14 cellular contexts compared by ENCODE assay signal in genomic region chr16:8908779-8909468, GRCh38. TPM values are rescaled to one million over a fixed set of nuclear protein-coding genes. Genes with fewer than 3 reads are reported as not detected.
A peak's percentile ranks its signal among the peaks of the same experiment; 100 is the strongest.
DNase-seq lines count a peak whose midpoint lies in the region; ATAC-seq and TF ChIP-seq lines count a peak whose summit lies in the region.
"Had no signal": no experiment of that assay in that cellular context is flagged by ENCODE, and none has a peak within 500 bp of the region (broad histone marks: within the 10 kb centered on the region; RNA-seq: fewer than 3 reads in every experiment).

No MANE protein-coding gene starts in this region.

- H3K4me3 Mint-ChIP-seq in CD14-positive monocyte (no peak overlapping the region), HFFc6 (no peak overlapping the region)
- no peak overlapping the region for H3K4me3 Mint-ChIP-seq in activated T-helper 17 cell treated with anti-CD3 and anti-CD28 coated beads, Interleukin-2, amount 50 U/mL, for 72 hours
- H3K4me3 Mint-ChIP-seq: T-helper 1 cell treated with Interleukin-12 subunit alpha and Interleukin-12 subunit beta and Interleukin-4 antibody, amounts not matched to agents 30 μg/mL and 1 μg/mL, for 36 hours had no signal

- ATAC-seq in activated T-helper 17 cell treated with anti-CD3 and anti-CD28 coated beads, Interleukin-2, amount 50 U/mL, for 72 hours (replicated peaks): peak; percentile 21
- ATAC-seq in left ventricle myocardium superior (no peak), HG03025 (IDR thresholded peaks at IDR 0.05; ENCODE audit: low FRiP score, unreplicated experiment) (no peak), HG03108 (IDR thresholded peaks at IDR 0.05; ENCODE audit: unreplicated experiment) (no peak)
- ATAC-seq: body of pancreas had no signal

- H3K27ac Mint-ChIP-seq in CD14-positive monocyte (peak overlapping the region; percentile 78 to 87 (median 85)), HFFc6 (peak overlapping the region; percentile 67; the same call in 1 of the 2 replicates)
- peak overlapping the region; percentile 25 for H3K27ac Mint-ChIP-seq in activated T-helper 17 cell treated with anti-CD3 and anti-CD28 coated beads, Interleukin-2, amount 50 U/mL, for 72 hours
- H3K27ac Mint-ChIP-seq: T-helper 1 cell treated with Interleukin-12 subunit alpha and Interleukin-12 subunit beta and Interleukin-4 antibody, amounts not matched to agents 30 μg/mL and 1 μg/mL, for 36 hours had no signal

- DNase-seq in CD14-positive monocyte (ENCODE audit: low spot score) (no peak), HFFc6 (no peak), mesenteric fat pad (ENCODE audit: low spot score) (peak; percentile 72), left ventricle myocardium superior (no peak), GM03348 (ENCODE audit: low spot score) (no peak)
- DNase-seq: body of pancreas; NCI-H2171; stimulated activated naive CD4-positive, alpha-beta T cell had no signal

- intact Hi-C loops in CD14-positive monocyte (cut with micrococcal nuclease) (loop anchor here (10.0 kb wide), 2 partner anchors 46 to 226 kb away; no protein-coding TSS in a partner anchor), left ventricle myocardium superior (cut with micrococcal nuclease) (no loop called here)

- no peaks in the 10 kb centered on the region for H3K27me3 Mint-ChIP-seq in CD14-positive monocyte (ENCODE audit: low read depth in 3 of 3)
- peaks cover 3% of the 10 kb centered on the region for H3K27me3 Mint-ChIP-seq in HFFc6 (ENCODE audit: insufficient read depth)
- H3K27me3 Mint-ChIP-seq in activated T-helper 17 cell treated with anti-CD3 and anti-CD28 coated beads, Interleukin-2, amount 50 U/mL, for 72 hours: no peaks in the 10 kb centered on the region

- H3K9me3 Mint-ChIP-seq in CD14-positive monocyte: peaks cover 0 to 2% (median 0%) of the 10 kb centered on the region in 7 donors
- no peaks in the 10 kb centered on the region for H3K9me3 Mint-ChIP-seq in HFFc6
- no peaks in the 10 kb centered on the region for H3K9me3 Mint-ChIP-seq in activated T-helper 17 cell treated with anti-CD3 and anti-CD28 coated beads, Interleukin-2, amount 50 U/mL, for 72 hours
- H3K9me3 Mint-ChIP-seq: T-helper 1 cell treated with Interleukin-12 subunit alpha and Interleukin-12 subunit beta and Interleukin-4 antibody, amounts not matched to agents 30 μg/mL and 1 μg/mL, for 36 hours had no signal

- no peak for TF ChIP-seq CTCF in CD14-positive monocyte (IDR thresholded peaks at IDR 0.05)
- no peak for TF ChIP-seq CTCF in HFFc6 (IDR thresholded peaks at IDR 0.05)

- H3K36me3 Mint-ChIP-seq in CD14-positive monocyte (peaks cover 85 to 95% of the 10 kb centered on the region in 2 donors), HFFc6 (ENCODE audit: low read depth) (peaks cover 53% of the 10 kb centered on the region)
- H3K36me3 Mint-ChIP-seq in activated T-helper 17 cell treated with anti-CD3 and anti-CD28 coated beads, Interleukin-2, amount 50 U/mL, for 72 hours (ENCODE audit: low read depth): peaks cover 99% of the 10 kb centered on the region

- peaks cover 26% of the 10 kb centered on the region for H3K4me1 Mint-ChIP-seq in CD14-positive monocyte
- H3K4me1 Mint-ChIP-seq in HFFc6 (ENCODE audit: low read depth): peaks cover 13% of the 10 kb centered on the region; the same call in 1 of the 2 replicates
- H3K4me1 Mint-ChIP-seq in activated T-helper 17 cell treated with anti-CD3 and anti-CD28 coated beads, Interleukin-2, amount 50 U/mL, for 72 hours: peaks cover 25% of the 10 kb centered on the region

RNA-seq across cellular contexts. Expression of gene LITAFD, which starts 26.8 kb away (rescaled TPM):
- polyA plus RNA-seq in CD14-positive monocyte: not detected
- total RNA-seq in HFFc6 (2021; fragmentation: NEBNext Ultra II Directional; extraction: Animal tissue kit (Norgen Biotek cat#: 25700)): not detected
- total RNA-seq in activated T-helper 17 cell treated with anti-CD3 and anti-CD28 coated beads, Interleukin-2, amount 50 U/mL, for 72 hours: not detected
- total RNA-seq in mesenteric fat pad (not detected), left ventricle myocardium superior (not detected)
- total RNA-seq: body of pancreas, LHCN-M2, lung microvascular endothelial cell had no signal

RNA-seq across cellular contexts. Expression of gene CARHSP1, which starts 40.1 kb away (rescaled TPM):
- polyA plus RNA-seq in CD14-positive monocyte: 10 to 100 TPM; 52.0 to 60.3 TPM
- total RNA-seq in HFFc6 (2021; fragmentation: NEBNext Ultra II Directional; extraction: Animal tissue kit (Norgen Biotek cat#: 25700)): 100 to 1,000 TPM in 3 of 6 experiments, 10 to 100 TPM in 3; 91.4 to 114 (median 97.9) TPM
- total RNA-seq in activated T-helper 17 cell treated with anti-CD3 and anti-CD28 coated beads, Interleukin-2, amount 50 U/mL, for 72 hours: 100 to 1,000 TPM in 1 of 2 donors, 10 to 100 TPM in 1; 98.6 to 115 TPM
- 90.0 TPM for total RNA-seq in mesenteric fat pad
- 23.8 TPM for total RNA-seq in left ventricle myocardium superior

RNA-seq across cellular contexts. Expression of gene USP7, which starts 54.8 kb away (rescaled TPM):
- polyA plus RNA-seq in CD14-positive monocyte: 1 to 10 TPM; 2.4 to 4.1 TPM
- 10 to 100 TPM; 80.1 to 93.4 (median 89.5) TPM for total RNA-seq in HFFc6 (2021; fragmentation: NEBNext Ultra II Directional; extraction: Animal tissue kit (Norgen Biotek cat#: 25700))
- total RNA-seq in activated T-helper 17 cell treated with anti-CD3 and anti-CD28 coated beads, Interleukin-2, amount 50 U/mL, for 72 hours: 100 to 1,000 TPM; 157 to 181 TPM
- 95.5 TPM for total RNA-seq in mesenteric fat pad
- 68.0 TPM for total RNA-seq in left ventricle myocardium superior

Comparison
In these comparisons a context has a peak if more than half of its experiments do, and no peak if none do; other contexts are left out.
1. H3K27ac Mint-ChIP-seq: peak in every context shown above with its lines; median percentile 85 in CD14-positive monocyte; 67 in HFFc6; 25 in activated T-helper 17 cell treated with anti-CD3 and anti-CD28 coated beads, Interleukin-2, amount 50 U/mL, for 72 hours.